Comparison of ENCODE assay signal across 30 cellular contexts in the genomic region with DNA sequence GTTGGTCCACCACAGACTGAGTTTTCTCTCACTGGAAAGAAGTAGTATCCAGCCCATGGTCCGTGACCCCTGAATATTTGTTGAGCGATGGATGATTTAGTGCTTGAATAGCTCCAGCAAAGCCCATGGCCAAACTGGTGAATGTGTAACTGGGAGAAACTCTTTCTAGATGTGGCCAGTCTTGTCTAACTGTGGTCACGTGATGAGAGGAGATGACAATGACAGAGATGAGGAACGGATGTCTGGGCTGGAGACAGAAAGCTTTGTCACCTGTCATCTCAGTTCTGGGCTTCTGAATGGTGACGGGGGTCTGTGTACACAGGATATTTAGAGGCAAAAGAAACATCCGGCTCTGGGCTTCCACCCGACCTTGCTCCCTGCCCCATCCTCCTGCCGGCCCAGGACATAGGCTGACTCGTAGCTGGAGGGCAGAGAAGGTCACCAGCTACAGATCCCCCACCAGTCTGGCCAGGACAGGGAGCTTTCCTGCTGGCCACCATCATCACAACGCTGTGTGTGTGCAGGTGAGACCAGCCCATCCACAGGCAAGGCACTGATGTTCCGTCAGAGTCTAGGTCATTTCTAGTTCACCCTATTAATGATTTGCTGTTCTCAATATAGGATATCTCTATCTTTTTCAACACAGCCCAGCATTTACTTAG.
DNase-seq lines count a peak whose midpoint lies in the region; ATAC-seq, FAIRE-seq and TF ChIP-seq lines count a peak whose summit lies in the region.
"Had no signal": no experiment of that assay in that cellular context is flagged by ENCODE, and none has a peak within 500 bp of the region (broad histone marks: within the 10 kb centered on the region; RNA-seq: fewer than 3 reads in every experiment).

No MANE protein-coding gene starts in this region.

- H3K23ac ChIP-seq in mesendoderm (ENCODE audit: low read length), result no peak overlapping the region

- H2BK5ac ChIP-seq in mesendoderm (ENCODE audit: low read length), result no peak overlapping the region

- H3K36me3 ChIP-seq in CD4-positive, alpha-beta memory T cell (ENCODE audit: insufficient read depth, low read length), result no peaks in the 10 kb centered on the region
- no peaks in the 10 kb centered on the region for H3K36me3 ChIP-seq in mesendoderm (ENCODE audit: control insufficient read depth, insufficient read depth, low read length)
- H3K36me3 ChIP-seq: BLaER1 treated with 17β-estradiol and CSF1 and Interleukin-3, amounts not matched to agents 10 nM and 100 nM; breast epithelium; left lung; right atrium auricular region; thoracic aorta; vagina; WERI-Rb-1 had no signal

- H3K9me3 ChIP-seq in CD4-positive, alpha-beta memory T cell (ENCODE audit: control insufficient read depth in 1 of 2, low read length in 2 of 2), result no peaks in the 10 kb centered on the region
- H3K9me3 ChIP-seq: BLaER1 treated with 17β-estradiol and CSF1 and Interleukin-3, amounts not matched to agents 10 nM and 100 nM; breast epithelium; left lung; right atrium auricular region; thoracic aorta; vagina had no signal

- H2AK5ac ChIP-seq in mesendoderm (ENCODE audit: low read length), result no peak overlapping the region

- no peak overlapping the region for H2BK120ac ChIP-seq in mesendoderm (ENCODE audit: low read depth, low read length)

- H3K56ac ChIP-seq in mesendoderm (ENCODE audit: low read length), result no peak overlapping the region

- CTCF ChIA-PET in CD4-positive, alpha-beta memory T cell (lab: Charles Lee; ENCODE audit: partially characterized antibody), result no interaction called here

- H3K4me2 ChIP-seq in mesendoderm (ENCODE audit: low read length), result no peak overlapping the region

- no peaks in the 10 kb centered on the region for H3K36me3 Mint-ChIP-seq in CD4-positive, alpha-beta memory T cell
- H3K36me3 Mint-ChIP-seq: activated naive CD8-positive, alpha-beta T cell had no signal

- no peak overlapping the region for H4K8ac ChIP-seq in mesendoderm (ENCODE audit: low read depth, low read length)

- H3K27me3 ChIP-seq in CD4-positive, alpha-beta memory T cell (ENCODE audit: insufficient read depth, low read length), result no peaks in the 10 kb centered on the region
- no peaks in the 10 kb centered on the region for H3K27me3 ChIP-seq in mesendoderm (ENCODE audit: insufficient read depth, low read length, poor library complexity)
- H3K27me3 ChIP-seq: BLaER1 treated with 17β-estradiol and CSF1 and Interleukin-3, amounts not matched to agents 10 nM and 100 nM; breast epithelium; left lung; right atrium auricular region; vagina had no signal

- no CpG with 5 or more reads among the region's 11 CpGs for WGBS in mesendoderm (ENCODE audit: extremely low coverage, insufficient coverage, low lambda C conversion rate)

- intact Hi-C loops in CD4-positive, alpha-beta memory T cell (cut with micrococcal nuclease), result no loop called here

- H3K4me1 Mint-ChIP-seq in CD4-positive, alpha-beta memory T cell, result no peaks in the 10 kb centered on the region
- H3K4me1 Mint-ChIP-seq: activated CD4-positive, alpha-beta T cell treated with anti-CD3 and anti-CD28 coated beads, Interleukin-2, amount 10 ng/mL, durations not matched to agents 24 days and 14 days had no signal

- H3K79me1 ChIP-seq in mesendoderm (ENCODE audit: low read length), result no peaks in the 10 kb centered on the region

- H3K4me3 ChIP-seq in CD4-positive, alpha-beta memory T cell (ENCODE audit: low read length in 2 of 2), result no peak overlapping the region
- no peak overlapping the region for H3K4me3 ChIP-seq in mesendoderm (ENCODE audit: low read length)
- H3K4me3 ChIP-seq: BLaER1 treated with 17β-estradiol and CSF1 and Interleukin-3, amounts not matched to agents 10 nM and 100 nM; breast epithelium; left lung; right atrium auricular region; thoracic aorta; vagina had no signal

- no peaks in the 10 kb centered on the region for H3K9me3 Mint-ChIP-seq in CD4-positive, alpha-beta memory T cell
- H3K9me3 Mint-ChIP-seq: activated CD4-positive, alpha-beta T cell treated with anti-CD3 and anti-CD28 coated beads, Interleukin-2, amount 10 ng/mL, durations not matched to agents 24 days and 14 days; neural crest cell had no signal

- no peak overlapping the region for H3K9ac ChIP-seq in mesendoderm (ENCODE audit: low read length)
- H3K9ac ChIP-seq: BLaER1 treated with 17β-estradiol and CSF1 and Interleukin-3, amounts not matched to agents 10 nM and 100 nM had no signal

- H3K4me3 Mint-ChIP-seq in CD4-positive, alpha-beta memory T cell, result no peak overlapping the region
- H3K4me3 Mint-ChIP-seq: activated CD4-positive, alpha-beta T cell treated with anti-CD3 and anti-CD28 coated beads, Interleukin-2, amount 10 ng/mL, durations not matched to agents 24 days and 14 days; activated naive CD8-positive, alpha-beta T cell; neural crest cell had no signal

- DNase-seq in DMS53 treated with DMSO at 0.1 percent for 48 hours (lab: John Stamatoyannopoulos, UW; ENCODE audit: unreplicated experiment) (peak; percentile 43), left kidney (ENCODE audit: low read depth, low spot score) (peak; percentile 59), urothelium cell line (ENCODE audit: low spot score) (no peak), mesendoderm (no peak)
- DNase-seq in CD4-positive, alpha-beta memory T cell, result no peak
- DNase-seq: activated CD4-positive, alpha-beta T cell treated with anti-CD3 and anti-CD28 coated beads, Interleukin-2, amount 10 ng/mL, durations not matched to agents 24 days and 14 days; activated effector memory CD4-positive, alpha-beta T cell treated with Interleukin-2 at 50 U/mL for 16 hours; anterior cingulate cortex; effector CD8-positive, alpha-beta T cell; H7; left lung; NCI-H1694; NCI-H446; NCI-H82; stimulated activated CD4-positive, alpha-beta T cell treated with anti-CD3 and anti-CD28 coated beads, Interleukin-1b, Interleukin-23, amount 100 ng/mL, for 48 hours; stimulated activated naive CD8-positive, alpha-beta T cell treated with anti-CD3 and anti-CD28 coated beads, Interleukin-15, Interleukin-2, amounts not matched to agents 100 U/mL and 50 U/mL, for 24 hours; T1000; WERI-Rb-1 had no signal

- FAIRE-seq in urothelium cell line (lab: Jason Lieb, UNC), result peak; percentile 82
- FAIRE-seq: colon had no signal

- no peak overlapping the region for H3K18ac ChIP-seq in mesendoderm (ENCODE audit: low read length)

- no peak overlapping the region for H3K27ac ChIP-seq in CD4-positive, alpha-beta memory T cell (ENCODE audit: low read depth, low read length)
- H3K27ac ChIP-seq in mesendoderm (ENCODE audit: low read depth, low read length), result no peak overlapping the region
- H3K27ac ChIP-seq: BLaER1 treated with 17β-estradiol and CSF1 and Interleukin-3, amounts not matched to agents 10 nM and 100 nM; breast epithelium; epithelial cell of prostate; left lung; right atrium auricular region; RWPE1; thoracic aorta; vagina; WERI-Rb-1 had no signal

- no peak overlapping the region for H4K5ac ChIP-seq in mesendoderm (ENCODE audit: low read length)

- H3K27me3 Mint-ChIP-seq in CD4-positive, alpha-beta memory T cell, result peaks cover under 1 to 1% of the 10 kb centered on the region in 2 donors
- H3K27me3 Mint-ChIP-seq: activated CD4-positive, alpha-beta T cell treated with anti-CD3 and anti-CD28 coated beads, Interleukin-2, amount 10 ng/mL, durations not matched to agents 24 days and 14 days; activated naive CD8-positive, alpha-beta T cell had no signal

- no peaks in the 10 kb centered on the region for H3K4me1 ChIP-seq in CD4-positive, alpha-beta memory T cell (ENCODE audit: insufficient read depth, low read length)
- no peaks in the 10 kb centered on the region for H3K4me1 ChIP-seq in mesendoderm (ENCODE audit: control insufficient read depth, low read depth, low read length)
- H3K4me1 ChIP-seq: breast epithelium, left lung, right atrium auricular region, vagina had no signal

- POLR2A ChIA-PET in CD4-positive, alpha-beta memory T cell (lab: Charles Lee; ENCODE audit: partially characterized antibody), result no interaction called here

- no peaks in the 10 kb centered on the region for H3K79me2 ChIP-seq in mesendoderm (ENCODE audit: control insufficient read depth, insufficient read depth, low read length)

- H3K4ac ChIP-seq in mesendoderm (ENCODE audit: low read depth, low read length), result no peak overlapping the region

- no peak overlapping the region for H2BK15ac ChIP-seq in mesendoderm (replicated peaks; ENCODE audit: low read depth)

- H3K27ac Mint-ChIP-seq in CD4-positive, alpha-beta memory T cell, result no peak overlapping the region
- H3K27ac Mint-ChIP-seq: activated CD4-positive, alpha-beta T cell treated with anti-CD3 and anti-CD28 coated beads, Interleukin-2, amount 10 ng/mL, durations not matched to agents 24 days and 14 days; activated naive CD8-positive, alpha-beta T cell had no signal

- ATAC-seq in GM19452 (IDR thresholded peaks at IDR 0.05; ENCODE audit: unreplicated experiment), result no peak
- ATAC-seq: left lung; stimulated activated naive CD8-positive, alpha-beta T cell treated with anti-CD3 and anti-CD28 coated beads, Interleukin-15, Interleukin-2, amounts not matched to agents 100 U/mL and 50 U/mL, for 24 hours had no signal

TF ChIP-seq in PFSK-1, 5 proteins besides CTCF, POLR2A, EP300 and RAD21:
- no peak for TF ChIP-seq POLR2AphosphoS5 (IDR thresholded peaks at IDR 0.05; ENCODE audit: low read depth, low read length)
- no peak for TF ChIP-seq SIN3A (IDR thresholded peaks at IDR 0.05; ENCODE audit: borderline replicate concordance, insufficient read depth, low read length)
- peak; percentile 83 for TF ChIP-seq FOXP2 (optimal IDR thresholded peaks at IDR 0.05; ENCODE audit: borderline replicate concordance, extremely low read depth, extremely low read length, insufficient read depth)

Comparison
In these comparisons a context has a peak if more than half of its experiments do, and no peak if none do; other contexts are left out.
1. DNase-seq: peak in DMS53 treated with DMSO at 0.1 percent for 48 hours (single experiment) and left kidney (single experiment); none in urothelium cell line (single experiment), CD4-positive, alpha-beta memory T cell (0 of 5) and mesendoderm (single experiment).